In genomic region chr6:13913226-13914001, GRCh38 we compare ENCODE assay signal across 2 cellular contexts.
TF ChIP-seq lines count a peak whose summit lies in the region.

No MANE protein-coding gene starts in this region.

TF ChIP-seq in GM23338, 12 proteins besides CTCF, POLR2A, EP300 and RAD21 (continued from another document):
- TF ChIP-seq ZNF462 (CRISPR knock-in tag; IDR thresholded peaks at IDR 0.05) (no peak), EZH2 (IDR thresholded peaks at IDR 0.05; ENCODE audit: low read depth, unreplicated experiment) (no peak), NANOG (IDR thresholded peaks at IDR 0.05; ENCODE audit: borderline replicate concordance) (no peak), POLR2AphosphoS5 (IDR thresholded peaks at IDR 0.05; ENCODE audit: low read depth) (no peak), ZNF114 (CRISPR knock-in tag; IDR thresholded peaks at IDR 0.05) (no peak), ETS1 (IDR thresholded peaks at IDR 0.05) (no peak)
- TF ChIP-seq, protein P1, sequence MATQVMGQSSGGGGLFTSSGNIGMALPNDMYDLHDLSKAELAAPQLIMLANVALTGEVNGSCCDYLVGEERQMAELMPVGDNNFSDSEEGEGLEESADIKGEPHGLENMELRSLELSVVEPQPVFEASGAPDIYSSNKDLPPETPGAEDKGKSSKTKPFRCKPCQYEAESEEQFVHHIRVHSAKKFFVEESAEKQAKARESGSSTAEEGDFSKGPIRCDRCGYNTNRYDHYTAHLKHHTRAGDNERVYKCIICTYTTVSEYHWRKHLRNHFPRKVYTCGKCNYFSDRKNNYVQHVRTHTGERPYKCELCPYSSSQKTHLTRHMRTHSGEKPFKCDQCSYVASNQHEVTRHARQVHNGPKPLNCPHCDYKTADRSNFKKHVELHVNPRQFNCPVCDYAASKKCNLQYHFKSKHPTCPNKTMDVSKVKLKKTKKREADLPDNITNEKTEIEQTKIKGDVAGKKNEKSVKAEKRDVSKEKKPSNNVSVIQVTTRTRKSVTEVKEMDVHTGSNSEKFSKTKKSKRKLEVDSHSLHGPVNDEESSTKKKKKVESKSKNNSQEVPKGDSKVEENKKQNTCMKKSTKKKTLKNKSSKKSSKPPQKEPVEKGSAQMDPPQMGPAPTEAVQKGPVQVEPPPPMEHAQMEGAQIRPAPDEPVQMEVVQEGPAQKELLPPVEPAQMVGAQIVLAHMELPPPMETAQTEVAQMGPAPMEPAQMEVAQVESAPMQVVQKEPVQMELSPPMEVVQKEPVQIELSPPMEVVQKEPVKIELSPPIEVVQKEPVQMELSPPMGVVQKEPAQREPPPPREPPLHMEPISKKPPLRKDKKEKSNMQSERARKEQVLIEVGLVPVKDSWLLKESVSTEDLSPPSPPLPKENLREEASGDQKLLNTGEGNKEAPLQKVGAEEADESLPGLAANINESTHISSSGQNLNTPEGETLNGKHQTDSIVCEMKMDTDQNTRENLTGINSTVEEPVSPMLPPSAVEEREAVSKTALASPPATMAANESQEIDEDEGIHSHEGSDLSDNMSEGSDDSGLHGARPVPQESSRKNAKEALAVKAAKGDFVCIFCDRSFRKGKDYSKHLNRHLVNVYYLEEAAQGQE (IDR thresholded peaks at IDR 0.05; ENCODE audit: unreplicated experiment): no peak

TF ChIP-seq in WTC11, 78 proteins besides CTCF, POLR2A, EP300 and RAD21 (continued from another document):
- no peak for TF ChIP-seq TCF7 (CRISPR knock-in tag; IDR thresholded peaks at IDR 0.05; ENCODE audit: low read depth)
TF ChIP-seq in WTC11: peak in this region for 1.
